In the genomic region with DNA sequence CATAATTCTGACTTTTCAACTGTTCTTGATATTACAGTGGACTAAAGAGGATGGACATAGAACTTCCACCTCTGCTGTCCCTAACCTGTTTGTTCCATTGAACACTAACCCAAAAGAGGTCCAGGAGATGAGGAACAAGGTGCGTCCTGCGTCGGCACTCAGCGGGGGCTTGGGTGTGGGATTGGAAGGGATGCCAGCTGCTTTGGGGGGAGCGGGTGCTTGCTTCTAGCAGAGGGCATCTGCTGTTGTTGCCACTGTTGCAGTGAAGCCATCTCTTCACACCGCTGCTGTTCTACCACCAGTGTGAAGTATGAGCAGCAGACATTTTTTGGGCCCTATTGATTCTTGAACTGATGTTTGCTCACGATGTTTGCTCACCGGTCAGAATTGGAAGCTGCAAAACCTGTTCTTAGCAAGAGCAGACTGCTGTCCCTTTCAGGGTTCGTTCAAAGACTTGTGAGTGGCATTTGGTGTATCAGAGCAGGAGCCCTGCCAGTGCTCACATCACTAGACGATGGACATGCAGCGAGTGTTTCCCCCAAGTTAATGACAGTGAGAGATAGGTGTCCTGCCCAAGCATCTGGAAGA, we compare ENCODE assay signal across 16 cellular contexts. TPM values are rescaled to one million over a fixed set of nuclear protein-coding genes. Genes with fewer than 3 reads are reported as not detected.
DNase-seq lines count a peak whose midpoint lies in the region; ATAC-seq and TF ChIP-seq lines count a peak whose summit lies in the region.
"Had no signal": no experiment of that assay in that cellular context is flagged by ENCODE, and none has a peak within 500 bp of the region (broad histone marks: within the 10 kb centered on the region; RNA-seq: fewer than 3 reads in every experiment).

No MANE protein-coding gene starts in this region.

- no peak overlapping the region for H3K4me3 Mint-ChIP-seq in WTC11
- H3K4me3 Mint-ChIP-seq in naive thymus-derived CD4-positive, alpha-beta T cell = no peak overlapping the region
- H3K4me3 Mint-ChIP-seq: memory B cell had no signal

- POLR2A ChIA-PET in WTC11 (lab: Charles Lee) = no interaction called here
- POLR2A ChIA-PET in naive thymus-derived CD4-positive, alpha-beta T cell (lab: Charles Lee) = no interaction called here

- H3K36me3 ChIP-seq in naive thymus-derived CD4-positive, alpha-beta T cell (ENCODE audit: control insufficient read depth in 2 of 3, insufficient read depth in 3 of 3, low read length in 3 of 3) = peaks cover 9 to 80% (median 20%) of the 10 kb centered on the region in 3 experiments
- H3K36me3 ChIP-seq in WERI-Rb-1 = peaks cover 97% of the 10 kb centered on the region
- H3K36me3 ChIP-seq: SJSA1 had no signal

- no peak overlapping the region for H3K27ac ChIP-seq in naive thymus-derived CD4-positive, alpha-beta T cell (ENCODE audit: low read depth, low read length)
- H3K27ac ChIP-seq in WERI-Rb-1 = no peak overlapping the region
- H3K27ac ChIP-seq: gastrocnemius medialis, SJSA1, thoracic aorta had no signal

- no peak for ATAC-seq in WTC11
- no peak for ATAC-seq in naive thymus-derived CD4-positive, alpha-beta T cell
- ATAC-seq in GM18858 (IDR thresholded peaks at IDR 0.05; ENCODE audit: unreplicated experiment) = no peak
- ATAC-seq in HG02642 (IDR thresholded peaks at IDR 0.05; ENCODE audit: poor library complexity, unreplicated experiment) = no peak
- ATAC-seq: gastrocnemius medialis had no signal

- CTCF ChIA-PET in WTC11 (lab: Charles Lee) = no interaction called here
- CTCF ChIA-PET in naive thymus-derived CD4-positive, alpha-beta T cell (lab: Charles Lee) = no interaction called here

- no peaks in the 10 kb centered on the region for H3K27me3 ChIP-seq in naive thymus-derived CD4-positive, alpha-beta T cell (ENCODE audit: control insufficient read depth in 2 of 2, insufficient read depth in 2 of 2, low read length in 2 of 2)
- H3K27me3 ChIP-seq in WERI-Rb-1 (ENCODE audit: insufficient read depth, low read depth, severe bottlenecking) = no peaks in the 10 kb centered on the region
- H3K27me3 ChIP-seq: gastrocnemius medialis, SJSA1 had no signal

- peaks cover 60% of the 10 kb centered on the region for H3K36me3 Mint-ChIP-seq in WTC11
- peaks cover 6 to 49% (median 21%) of the 10 kb centered on the region in 5 donors for H3K36me3 Mint-ChIP-seq in naive thymus-derived CD4-positive, alpha-beta T cell

- no peak overlapping the region for H3K4me3 ChIP-seq in naive thymus-derived CD4-positive, alpha-beta T cell (ENCODE audit: low read length)
- no peak overlapping the region for H3K4me3 ChIP-seq in WERI-Rb-1 (ENCODE audit: low read depth, low read length)
- H3K4me3 ChIP-seq: gastrocnemius medialis, SJSA1, thoracic aorta had no signal

- no peaks in the 10 kb centered on the region for H3K9me3 Mint-ChIP-seq in WTC11
- H3K9me3 Mint-ChIP-seq in naive thymus-derived CD4-positive, alpha-beta T cell = no peaks in the 10 kb centered on the region
- H3K9me3 Mint-ChIP-seq: memory B cell had no signal

- TF ChIP-seq CTCF in WTC11 (IDR thresholded peaks at IDR 0.05) = no peak
- TF ChIP-seq CTCF in WERI-Rb-1 (IDR thresholded peaks at IDR 0.05; ENCODE audit: low read depth, low read length) = no peak

- peak overlapping the region; percentile 57; the same call in 1 of the 2 replicates for H3K27ac Mint-ChIP-seq in WTC11
- H3K27ac Mint-ChIP-seq in naive thymus-derived CD4-positive, alpha-beta T cell = peak overlapping the region in 8 of 9 donors; percentile 41 to 85 (median 60)
- H3K27ac Mint-ChIP-seq: memory B cell had no signal

- H3K27me3 Mint-ChIP-seq in WTC11 (ENCODE audit: low read depth) = no peaks in the 10 kb centered on the region
- no peaks in the 10 kb centered on the region for H3K27me3 Mint-ChIP-seq in naive thymus-derived CD4-positive, alpha-beta T cell
- H3K27me3 Mint-ChIP-seq: memory B cell had no signal

- H3K4me1 ChIP-seq in naive thymus-derived CD4-positive, alpha-beta T cell (ENCODE audit: control insufficient read depth in 2 of 2, insufficient read depth in 2 of 2, low read length in 2 of 2) = peaks cover 15 to 20% of the 10 kb centered on the region in 2 donors
- H3K4me1 ChIP-seq: gastrocnemius medialis, SJSA1 had no signal

- peak; percentile 35 for DNase-seq in NCI-H2196 (lab: John Stamatoyannopoulos, UW; ENCODE audit: unreplicated experiment)
- DNase-seq in NCI-H2196 treated with DMSO at 0.1 percent for 48 hours (lab: John Stamatoyannopoulos, UW; ENCODE audit: unreplicated experiment) = no peak
- peak; percentile 69 for DNase-seq in HuH-7.5 (ENCODE audit: low spot score)
- no peak for DNase-seq in WTC11 (ENCODE audit: low spot score)
- no peak for DNase-seq in naive thymus-derived CD4-positive, alpha-beta T cell
- no peak for DNase-seq in WERI-Rb-1
- DNase-seq: activated CD4-positive, alpha-beta T cell treated with anti-CD3 and anti-CD28 coated beads, Interleukin-2, amount 50 U/mL, for 4 hours; gastrocnemius medialis; HCEC 1CT; stimulated activated CD4-positive, alpha-beta T cell treated with anti-CD3 and anti-CD28 coated beads, Interleukin-2, amount 100 ng/mL, for 48 hours; stimulated activated CD8-positive, alpha-beta memory T cell treated with anti-CD3 and anti-CD28 coated beads, Interleukin-4, amount 100 ng/mL, for 48 hours had no signal

- no peaks in the 10 kb centered on the region for H3K4me1 Mint-ChIP-seq in WTC11
- H3K4me1 Mint-ChIP-seq in naive thymus-derived CD4-positive, alpha-beta T cell = peaks cover 8 to 29% (median 22%) of the 10 kb centered on the region in 7 donors

- H3K9me3 ChIP-seq in naive thymus-derived CD4-positive, alpha-beta T cell (ENCODE audit: control insufficient read depth in 2 of 3, low read length in 3 of 3) = no peaks in the 10 kb centered on the region
- no peaks in the 10 kb centered on the region for H3K9me3 ChIP-seq in WERI-Rb-1 (ENCODE audit: severe bottlenecking)
- H3K9me3 ChIP-seq: gastrocnemius medialis, SJSA1, thoracic aorta had no signal

- intact Hi-C loops in naive thymus-derived CD4-positive, alpha-beta T cell (cut with micrococcal nuclease) = no loop called here

TF ChIP-seq in WTC11, 78 proteins besides CTCF, POLR2A, EP300 and RAD21:
- TF ChIP-seq ZNF396 (CRISPR knock-in tag; IDR thresholded peaks at IDR 0.05; ENCODE audit: borderline replicate concordance) = no peak
- TF ChIP-seq, protein P1, sequence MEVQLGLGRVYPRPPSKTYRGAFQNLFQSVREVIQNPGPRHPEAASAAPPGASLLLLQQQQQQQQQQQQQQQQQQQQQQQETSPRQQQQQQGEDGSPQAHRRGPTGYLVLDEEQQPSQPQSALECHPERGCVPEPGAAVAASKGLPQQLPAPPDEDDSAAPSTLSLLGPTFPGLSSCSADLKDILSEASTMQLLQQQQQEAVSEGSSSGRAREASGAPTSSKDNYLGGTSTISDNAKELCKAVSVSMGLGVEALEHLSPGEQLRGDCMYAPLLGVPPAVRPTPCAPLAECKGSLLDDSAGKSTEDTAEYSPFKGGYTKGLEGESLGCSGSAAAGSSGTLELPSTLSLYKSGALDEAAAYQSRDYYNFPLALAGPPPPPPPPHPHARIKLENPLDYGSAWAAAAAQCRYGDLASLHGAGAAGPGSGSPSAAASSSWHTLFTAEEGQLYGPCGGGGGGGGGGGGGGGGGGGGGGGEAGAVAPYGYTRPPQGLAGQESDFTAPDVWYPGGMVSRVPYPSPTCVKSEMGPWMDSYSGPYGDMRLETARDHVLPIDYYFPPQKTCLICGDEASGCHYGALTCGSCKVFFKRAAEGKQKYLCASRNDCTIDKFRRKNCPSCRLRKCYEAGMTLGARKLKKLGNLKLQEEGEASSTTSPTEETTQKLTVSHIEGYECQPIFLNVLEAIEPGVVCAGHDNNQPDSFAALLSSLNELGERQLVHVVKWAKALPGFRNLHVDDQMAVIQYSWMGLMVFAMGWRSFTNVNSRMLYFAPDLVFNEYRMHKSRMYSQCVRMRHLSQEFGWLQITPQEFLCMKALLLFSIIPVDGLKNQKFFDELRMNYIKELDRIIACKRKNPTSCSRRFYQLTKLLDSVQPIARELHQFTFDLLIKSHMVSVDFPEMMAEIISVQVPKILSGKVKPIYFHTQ (CRISPR knock-in tag; IDR thresholded peaks at IDR 0.05) = no peak
- TF ChIP-seq, protein P2, sequence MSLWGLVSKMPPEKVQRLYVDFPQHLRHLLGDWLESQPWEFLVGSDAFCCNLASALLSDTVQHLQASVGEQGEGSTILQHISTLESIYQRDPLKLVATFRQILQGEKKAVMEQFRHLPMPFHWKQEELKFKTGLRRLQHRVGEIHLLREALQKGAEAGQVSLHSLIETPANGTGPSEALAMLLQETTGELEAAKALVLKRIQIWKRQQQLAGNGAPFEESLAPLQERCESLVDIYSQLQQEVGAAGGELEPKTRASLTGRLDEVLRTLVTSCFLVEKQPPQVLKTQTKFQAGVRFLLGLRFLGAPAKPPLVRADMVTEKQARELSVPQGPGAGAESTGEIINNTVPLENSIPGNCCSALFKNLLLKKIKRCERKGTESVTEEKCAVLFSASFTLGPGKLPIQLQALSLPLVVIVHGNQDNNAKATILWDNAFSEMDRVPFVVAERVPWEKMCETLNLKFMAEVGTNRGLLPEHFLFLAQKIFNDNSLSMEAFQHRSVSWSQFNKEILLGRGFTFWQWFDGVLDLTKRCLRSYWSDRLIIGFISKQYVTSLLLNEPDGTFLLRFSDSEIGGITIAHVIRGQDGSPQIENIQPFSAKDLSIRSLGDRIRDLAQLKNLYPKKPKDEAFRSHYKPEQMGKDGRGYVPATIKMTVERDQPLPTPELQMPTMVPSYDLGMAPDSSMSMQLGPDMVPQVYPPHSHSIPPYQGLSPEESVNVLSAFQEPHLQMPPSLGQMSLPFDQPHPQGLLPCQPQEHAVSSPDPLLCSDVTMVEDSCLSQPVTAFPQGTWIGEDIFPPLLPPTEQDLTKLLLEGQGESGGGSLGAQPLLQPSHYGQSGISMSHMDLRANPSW (CRISPR knock-in tag; conservative IDR thresholded peaks at IDR 0.05; ENCODE audit: low read depth) = no peak
- TF ChIP-seq, protein P3, sequence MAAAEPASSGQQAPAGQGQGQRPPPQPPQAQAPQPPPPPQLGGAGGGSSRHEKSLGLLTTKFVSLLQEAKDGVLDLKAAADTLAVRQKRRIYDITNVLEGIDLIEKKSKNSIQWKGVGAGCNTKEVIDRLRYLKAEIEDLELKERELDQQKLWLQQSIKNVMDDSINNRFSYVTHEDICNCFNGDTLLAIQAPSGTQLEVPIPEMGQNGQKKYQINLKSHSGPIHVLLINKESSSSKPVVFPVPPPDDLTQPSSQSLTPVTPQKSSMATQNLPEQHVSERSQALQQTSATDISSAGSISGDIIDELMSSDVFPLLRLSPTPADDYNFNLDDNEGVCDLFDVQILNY (CRISPR knock-in tag; IDR thresholded peaks at IDR 0.05) = no peak

RNA-seq across cellular contexts. Expression of a gene that starts 55.4 kb away (rescaled TPM):
- 33.9 to 39.1 TPM (median 35.7 TPM) in 3 replicates for total RNA-seq in WTC11 (2021)
- 10 to 100 TPM; 23.1 to 59.8 (median 43.9) TPM for total RNA-seq in naive thymus-derived CD4-positive, alpha-beta T cell
- polyA plus RNA-seq in naive thymus-derived CD4-positive, alpha-beta T cell = 10 to 100 TPM; 12.6 to 33.7 TPM

RNA-seq across cellular contexts. Expression of a gene that starts 55.6 kb away (rescaled TPM):
- 1.4 to 3.5 TPM (median 1.6 TPM) in 3 replicates for total RNA-seq in WTC11 (2021)
- total RNA-seq in naive thymus-derived CD4-positive, alpha-beta T cell = 1 to 10 TPM; 1.7 to 4.0 (median 2.8) TPM
- 1 to 10 TPM; 1.7 to 2.1 TPM for polyA plus RNA-seq in naive thymus-derived CD4-positive, alpha-beta T cell

Comparison
In these comparisons a context has a peak if more than half of its experiments do, and no peak if none do; other contexts are left out.
1. DNase-seq: peak in NCI-H2196 (single experiment) and HuH-7.5 (single experiment); none in NCI-H2196 treated with DMSO at 0.1 percent for 48 hours (single experiment), WTC11 (single experiment), naive thymus-derived CD4-positive, alpha-beta T cell (0 of 9) and WERI-Rb-1 (single experiment).